10 cellular contexts compared by ENCODE assay signal in genomic region chr17:68033636-68034451, GRCh38. TPM values are rescaled to one million over a fixed set of nuclear protein-coding genes. Genes with fewer than 3 reads are reported as not detected.
A peak's percentile ranks its signal among the peaks of the same experiment; 100 is the strongest.
DNase-seq lines count a peak whose midpoint lies in the region; ATAC-seq and TF ChIP-seq lines count a peak whose summit lies in the region.
"Had no signal": no experiment of that assay in that cellular context is flagged by ENCODE, and none has a peak within 500 bp of the region (broad histone marks: within the 10 kb centered on the region; RNA-seq: fewer than 3 reads in every experiment).

No MANE protein-coding gene starts in this region.

- DNase-seq in NCI-H146 (lab: John Stamatoyannopoulos, UW), result peak; percentile 36
- DNase-seq in NCI-H146 treated with DMSO at 0.1 percent for 48 hours (lab: John Stamatoyannopoulos, UW; ENCODE audit: unreplicated experiment), result no peak
- peak; percentile 30 to 55 for DNase-seq in PC-9
- peak; percentile 46 for DNase-seq in fibroblast of the aortic adventitia (ENCODE audit: low read depth)
- peak; percentile 96 for DNase-seq in retinal pigment epithelial cell (ENCODE audit: low read depth)
- no peak for DNase-seq in Calu3
- DNase-seq in NCI-H774 (lab: John Stamatoyannopoulos, UW), result no peak
- DNase-seq: T-cell had no signal

- peaks cover 26% of the 10 kb centered on the region for H3K4me1 ChIP-seq in PC-9 (replicated peaks; ENCODE audit: insufficient read depth)

- 0 out of 2 replicates have a peak overlapping the region, but pooled peaks have one; percentile 80 for H3K4me2 ChIP-seq in PC-9

- H3K27me3 Mint-ChIP-seq in Calu3 (ENCODE audit: unreplicated experiment), result no peaks in the 10 kb centered on the region
- H3K27me3 Mint-ChIP-seq: T-cell had no signal

- no peak overlapping the region for H3K4me3 Mint-ChIP-seq in Calu3 (ENCODE audit: low read depth, unreplicated experiment)
- H3K4me3 Mint-ChIP-seq: T-cell had no signal

- H3K79me2 ChIP-seq in PC-9 (ENCODE audit: low read depth), result peaks cover 33% of the 10 kb centered on the region

- H2AFZ ChIP-seq in PC-9, result peak overlapping the region; percentile 53; the same call in 1 of the 2 replicates

- H3K36me3 Mint-ChIP-seq in Calu3 (ENCODE audit: insufficient read depth, unreplicated experiment), result peaks cover 39% of the 10 kb centered on the region

- H4K20me1 ChIP-seq in PC-9 (ENCODE audit: insufficient read depth), result peaks cover 11% of the 10 kb centered on the region; the same call in 1 of the 2 replicates

- H3F3A ChIP-seq in PC-9 (ENCODE audit: insufficient read depth, low read depth), result peaks cover 8% of the 10 kb centered on the region; the same call in 1 of the 2 replicates

- no peaks in the 10 kb centered on the region for H3K27me3 ChIP-seq in PC-9 (ENCODE audit: insufficient read depth, low read depth)

- TF ChIP-seq CTCF in PC-9 (conservative IDR thresholded peaks at IDR 0.05) (no peak), fibroblast of the aortic adventitia (IDR thresholded peaks at IDR 0.05; ENCODE audit: insufficient read depth, low read length) (no peak), retinal pigment epithelial cell (conservative IDR thresholded peaks at IDR 0.05; ENCODE audit: low read depth, low read length) (no peak), Calu3 (IDR thresholded peaks at IDR 0.05; ENCODE audit: unreplicated experiment) (no peak)

- BruUV-seq in PC-9 (replicated peaks; lab: Mats Ljungman, UMichigan), result TSS peak; percentile 44
- BruUV-seq in Calu3 (replicated peaks; lab: Mats Ljungman, UMichigan), result no TSS peak

- no peak for ATAC-seq in HG03139 (IDR thresholded peaks at IDR 0.05; ENCODE audit: unreplicated experiment)
- ATAC-seq: T-cell had no signal

- H3K4me3 ChIP-seq in PC-9, result no peak overlapping the region
- no peak overlapping the region for H3K4me3 ChIP-seq in fibroblast of the aortic adventitia (ENCODE audit: low read depth, low read length)
- peak overlapping the region; percentile 23 for H3K4me3 ChIP-seq in retinal pigment epithelial cell (ENCODE audit: low read length)

- H3K4me1 Mint-ChIP-seq in Calu3 (ENCODE audit: low read depth, unreplicated experiment), result peaks cover 13% of the 10 kb centered on the region

- H3K27ac Mint-ChIP-seq in Calu3 (ENCODE audit: unreplicated experiment), result no peak overlapping the region
- H3K27ac Mint-ChIP-seq: T-cell had no signal

- H3K27ac ChIP-seq in PC-9, result no peak overlapping the region
- H3K27ac ChIP-seq: coronary artery had no signal

- CTCF ChIA-PET in PC-9 (lab: Charles Lee), result interaction anchor here (0.6 kb wide), 1 partner anchor 683 kb away, joined by 4 read pairs; no protein-coding TSS in a partner anchor
- CTCF ChIA-PET in Calu3 (lab: Charles Lee), result interaction anchor here (0.5 kb wide), 1 partner anchor 10 kb away, joined by 3 read pairs; no protein-coding TSS in a partner anchor

- H3K36me3 ChIP-seq in PC-9 (ENCODE audit: low read depth), result peaks cover 14% of the 10 kb centered on the region

- intact Hi-C loops in PC-9 (cut with micrococcal nuclease; ENCODE audit: unreplicated experiment) (no loop called here), Calu3 (cut with micrococcal nuclease; ENCODE audit: unreplicated experiment) (no loop called here)

- POLR2A ChIA-PET in PC-9 (lab: Charles Lee; ENCODE audit: unreplicated experiment), result no interaction called here

- no peaks in the 10 kb centered on the region for H3K9me3 ChIP-seq in PC-9 (ENCODE audit: insufficient read depth, low read depth)

- H3K9me3 Mint-ChIP-seq in Calu3 (ENCODE audit: low read depth, unreplicated experiment), result no peaks in the 10 kb centered on the region
- H3K9me3 Mint-ChIP-seq: T-cell had no signal

- no peaks in the 10 kb centered on the region; the same call in 1 of the 2 replicates for H3K9me2 ChIP-seq in PC-9 (ENCODE audit: insufficient read depth)

RNA-seq across cellular contexts. Expression of gene KPNA2, which starts 1.7 kb away (rescaled TPM):
- total RNA-seq in PC-9 (2021) (175 and 201 TPM in 2 replicates), fibroblast of the aortic adventitia (ENCODE audit: low replicate concordance) (83.9 and 134 TPM in 2 replicates), Calu3 (2022) (188 and 209 TPM in 2 replicates)

RNA-seq across cellular contexts. Expression of gene C17orf58, which starts 37.6 kb away (rescaled TPM):
- total RNA-seq in PC-9 (2021) (14.5 and 15.5 TPM in 2 replicates), fibroblast of the aortic adventitia (ENCODE audit: low replicate concordance) (4.9 and 11.7 TPM in 2 replicates), Calu3 (2022) (10.3 and 11.8 TPM in 2 replicates)

Comparison
In these comparisons a context has a peak if more than half of its experiments do, and no peak if none do; other contexts are left out.
1. DNase-seq: peak in NCI-H146 (single experiment), PC-9 (2 of 2), fibroblast of the aortic adventitia (single experiment) and retinal pigment epithelial cell (single experiment); none in NCI-H146 treated with DMSO at 0.1 percent for 48 hours (single experiment), Calu3 (single experiment) and NCI-H774 (single experiment).